ENCODE assay signal across 1 cellular context in the genomic region with DNA sequence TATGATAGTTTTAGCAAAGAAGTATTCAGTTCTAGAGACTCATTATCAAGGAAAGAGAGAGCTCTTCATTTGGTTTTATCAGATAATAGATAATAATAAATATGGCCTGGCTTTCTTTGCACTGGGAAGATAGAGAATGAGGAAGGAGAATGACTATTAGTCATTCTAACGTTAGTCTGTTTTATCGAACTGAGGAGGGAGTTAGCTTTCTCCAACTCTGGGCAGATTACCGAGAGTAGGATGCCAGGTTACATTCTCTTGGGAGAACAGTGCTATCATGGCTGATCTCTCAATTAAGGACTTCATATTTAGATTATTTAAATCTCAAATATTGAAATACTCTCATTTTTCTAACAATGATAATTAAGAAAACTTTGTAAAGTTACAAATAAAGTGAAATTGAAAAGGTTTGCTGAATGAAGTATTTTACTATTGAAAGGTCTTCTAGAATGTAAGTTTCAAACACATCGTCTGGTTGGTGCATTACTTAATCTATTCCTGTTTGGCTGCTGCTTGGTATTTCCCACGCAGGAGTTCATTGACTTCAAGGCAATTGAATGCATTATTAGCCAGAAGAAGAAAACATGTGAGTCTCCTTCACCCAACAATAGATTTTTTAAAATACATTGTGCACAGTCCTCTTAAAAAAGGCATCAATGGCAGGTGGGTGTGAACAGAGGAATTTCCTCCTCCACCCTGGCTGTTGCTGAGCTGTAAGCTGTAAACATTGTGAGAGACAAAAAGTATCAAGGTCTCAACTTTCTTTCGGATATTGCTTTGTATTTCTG.
TF ChIP-seq lines count a peak whose summit lies in the region.

No MANE protein-coding gene starts in this region.

TF ChIP-seq in K562, 482 proteins besides CTCF, POLR2A, EP300 and RAD21:
- TF ChIP-seq KDM2B (CRISPR knock-in tag; IDR thresholded peaks at IDR 0.05) (no peak), ZBTB17 (CRISPR knock-in tag; IDR thresholded peaks at IDR 0.05) (peak; percentile 71; the same call in 1 of the 2 replicates), YY1 (IDR thresholded peaks at IDR 0.05; ENCODE audit: borderline replicate concordance in 1 of 3, control insufficient read depth in 1 of 3, extremely low read depth in 1 of 3, insufficient read depth in 3 of 3, insufficient read length in 1 of 3, insufficient replicate concordance in 2 of 3, low read depth in 1 of 3, low read length in 2 of 3) (no peak), FOSL1 (tag; conservative IDR thresholded peaks at IDR 0.05) (peak; percentile 52; the same call in 1 of the 2 replicates), DIDO1 (tag; IDR thresholded peaks at IDR 0.05; ENCODE audit: low read depth) (no peak)
- TF ChIP-seq, protein P1, sequence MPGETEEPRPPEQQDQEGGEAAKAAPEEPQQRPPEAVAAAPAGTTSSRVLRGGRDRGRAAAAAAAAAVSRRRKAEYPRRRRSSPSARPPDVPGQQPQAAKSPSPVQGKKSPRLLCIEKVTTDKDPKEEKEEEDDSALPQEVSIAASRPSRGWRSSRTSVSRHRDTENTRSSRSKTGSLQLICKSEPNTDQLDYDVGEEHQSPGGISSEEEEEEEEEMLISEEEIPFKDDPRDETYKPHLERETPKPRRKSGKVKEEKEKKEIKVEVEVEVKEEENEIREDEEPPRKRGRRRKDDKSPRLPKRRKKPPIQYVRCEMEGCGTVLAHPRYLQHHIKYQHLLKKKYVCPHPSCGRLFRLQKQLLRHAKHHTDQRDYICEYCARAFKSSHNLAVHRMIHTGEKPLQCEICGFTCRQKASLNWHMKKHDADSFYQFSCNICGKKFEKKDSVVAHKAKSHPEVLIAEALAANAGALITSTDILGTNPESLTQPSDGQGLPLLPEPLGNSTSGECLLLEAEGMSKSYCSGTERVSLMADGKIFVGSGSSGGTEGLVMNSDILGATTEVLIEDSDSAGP (CRISPR knock-in tag; IDR thresholded peaks at IDR 0.05), result no peak
TF ChIP-seq in K562: peak in this region for 2.
